In the genomic region with DNA sequence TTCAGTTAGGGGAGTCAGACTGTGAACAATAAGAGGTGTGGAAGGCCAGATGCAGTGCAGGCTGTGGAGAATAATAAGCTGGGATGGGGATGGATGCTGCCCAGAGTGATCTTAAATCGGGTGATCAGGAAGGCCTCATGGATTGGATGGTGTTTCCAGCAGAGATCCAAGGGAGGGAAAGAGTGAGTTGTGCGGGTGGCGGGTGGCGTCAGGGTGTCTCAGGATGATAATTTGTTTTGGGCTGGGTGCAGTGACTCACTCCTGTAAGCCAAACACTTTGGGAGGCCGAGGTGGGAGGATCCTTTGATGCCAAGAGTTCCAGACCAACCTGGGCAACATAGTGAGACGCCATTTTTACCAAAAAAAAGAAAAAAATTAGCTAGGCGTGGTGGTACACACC, we compare ENCODE assay signal across 22 cellular contexts. TPM values are rescaled to one million over a fixed set of nuclear protein-coding genes. Genes with fewer than 3 reads are reported as not detected.
DNase-seq lines count a peak whose midpoint lies in the region; ATAC-seq, FAIRE-seq and TF ChIP-seq lines count a peak whose summit lies in the region.
"Had no signal": no experiment of that assay in that cellular context is flagged by ENCODE, and none has a peak within 500 bp of the region (broad histone marks: within the 10 kb centered on the region; RNA-seq: fewer than 3 reads in every experiment).

No MANE protein-coding gene starts in this region.

- no peak overlapping the region for H3K9ac ChIP-seq in endothelial cell of umbilical vein (replicated peaks; ENCODE audit: extremely low read depth, insufficient read depth, low read length)

- no peak overlapping the region for H2AFZ ChIP-seq in endothelial cell of umbilical vein (ENCODE audit: low read depth, low read length)
- H2AFZ ChIP-seq: hepatocyte had no signal

- no peaks in the 10 kb centered on the region for H3K79me2 ChIP-seq in endothelial cell of umbilical vein (ENCODE audit: control insufficient read depth, insufficient read depth, low read length)

- CTCF ChIA-PET in CD8-positive, alpha-beta T cell (lab: Charles Lee): interaction anchor here (1.3 kb wide), 1 partner anchor 15 kb away, joined by 3 read pairs; no protein-coding TSS in a partner anchor
- CTCF ChIA-PET in endothelial cell of umbilical vein (lab: Charles Lee): interaction anchor here (1.2 kb wide), 1 partner anchor 18 kb away, joined by 5 read pairs; no protein-coding TSS in a partner anchor

- H3K27me3 ChIP-seq in CD8-positive, alpha-beta T cell (ENCODE audit: insufficient read depth, low read length): no peaks in the 10 kb centered on the region
- H3K27me3 ChIP-seq in endothelial cell of umbilical vein (ENCODE audit: control insufficient read depth in 2 of 2, insufficient read depth in 2 of 2, low read length in 2 of 2): no peaks in the 10 kb centered on the region
- no peaks in the 10 kb centered on the region for H3K27me3 ChIP-seq in pancreas
- H3K27me3 ChIP-seq: BE2C, hepatocyte had no signal

- FAIRE-seq in endothelial cell of umbilical vein (lab: Jason Lieb, UNC): peak; percentile 35
- no peak for FAIRE-seq in pancreas (lab: Jason Lieb, UNC)
- FAIRE-seq: islet of Langerhans had no signal

- no peak overlapping the region for H3K4me2 ChIP-seq in endothelial cell of umbilical vein (ENCODE audit: insufficient read depth, low read length)
- H3K4me2 ChIP-seq: hepatocyte had no signal

- H3K9me3 ChIP-seq in CD8-positive, alpha-beta T cell (ENCODE audit: low read length): no peaks in the 10 kb centered on the region
- H3K9me3 ChIP-seq in endothelial cell of umbilical vein (replicated peaks; ENCODE audit: control insufficient read depth, insufficient read depth, low read length) (no peaks in the 10 kb centered on the region), pancreas (no peaks in the 10 kb centered on the region)
- H3K9me3 ChIP-seq: BE2C, psoas muscle had no signal

- intact Hi-C loops in CD8-positive, alpha-beta T cell (cut with DNase I, micrococcal nuclease): loop anchor here in 1 of 2 experiments (1.0 kb wide), 1 partner anchor 7 kb away; a partner anchor contains a TSS
- intact Hi-C loops in endothelial cell of umbilical vein (cut with micrococcal nuclease) (no loop called here), pancreas (cut with DNase I) (no loop called here)

- ATAC-seq in CD8-positive, alpha-beta T cell: no peak
- ATAC-seq in activated T-cell treated with anti-CD3 and anti-CD28 coated beads, Interleukin-2, amount 50 U/mL, for 4 hours: no peak
- ATAC-seq in pancreas: no peak
- ATAC-seq: psoas muscle had no signal

- peaks cover 55% of the 10 kb centered on the region for H3K4me1 Mint-ChIP-seq in T-helper 1 cell treated with Interleukin-12 subunit alpha and Interleukin-12 subunit beta and Interleukin-4 antibody, amounts not matched to agents 30 μg/mL and 1 μg/mL, for 36 hours (ENCODE audit: low read depth)
- peaks cover 65% of the 10 kb centered on the region for H3K4me1 Mint-ChIP-seq in CD8-positive, alpha-beta T cell (ENCODE audit: low read depth)
- peaks cover 64% of the 10 kb centered on the region for H3K4me1 Mint-ChIP-seq in activated T-cell treated with anti-CD3 and anti-CD28 coated beads, Interleukin-2, amount 50 U/mL, for 4 hours (ENCODE audit: low read depth)
- H3K4me1 Mint-ChIP-seq: nephron had no signal

- WGBS in pancreas, 2 donors: 94 to 96% methylated on average over 7 of the region's 7 CpGs

- no peaks in the 10 kb centered on the region for H3K9me1 ChIP-seq in endothelial cell of umbilical vein (replicated peaks; ENCODE audit: control insufficient read depth, extremely low read depth, insufficient read depth, low read length)

- no peak for DNase-seq in T-helper 1 cell
- DNase-seq in CD8-positive, alpha-beta T cell: peak in 1 of 7 experiments; percentile 28
- DNase-seq in activated T-cell treated with anti-CD3 and anti-CD28 coated beads, Interleukin-2, amount 50 U/mL, for 4 hours: no peak
- no peak for DNase-seq in endothelial cell of umbilical vein (ENCODE audit: low read depth, low spot score)
- DNase-seq in KG1 (lab: John Stamatoyannopoulos, UW): no peak
- DNase-seq in pancreas: no peak
- no peak for DNase-seq in putamen (ENCODE audit: low spot score)
- DNase-seq: activated B cell treated with CpG ODN at 0.5 μM for 24 hours, BE2C, DMS 273 treated with DMSO at 0.1 percent for 48 hours, GDM1, NCI-H1417, NCI-H526, psoas muscle, Right ventricle myocardium superior had no signal

- peaks cover 65% of the 10 kb centered on the region for H3K4me1 ChIP-seq in CD8-positive, alpha-beta T cell (ENCODE audit: insufficient read depth, low read length)
- H3K4me1 ChIP-seq in endothelial cell of umbilical vein (ENCODE audit: control insufficient read depth, extremely low read depth, insufficient read depth, low read length) (no peaks in the 10 kb centered on the region), pancreas (no peaks in the 10 kb centered on the region)
- H3K4me1 ChIP-seq: BE2C, psoas muscle had no signal

- dilution Hi-C loops in endothelial cell of umbilical vein (cut with MboI; ENCODE audit: extremely low pct_ligation_motif_present, low sequenced_read_pairs): no loop called here

- no peak for TF ChIP-seq CTCF in CD8-positive, alpha-beta T cell (IDR thresholded peaks at IDR 0.05)
- no peak for TF ChIP-seq CTCF in endothelial cell of umbilical vein (IDR thresholded peaks at IDR 0.05; ENCODE audit: extremely low read depth in 1 of 2, insufficient read depth in 1 of 2, low read depth in 1 of 2, low read length in 2 of 2)
- TF ChIP-seq CTCF in pancreas (IDR thresholded peaks at IDR 0.05): no peak

- peaks cover 49% of the 10 kb centered on the region for H3K36me3 Mint-ChIP-seq in T-helper 1 cell treated with Interleukin-12 subunit alpha and Interleukin-12 subunit beta and Interleukin-4 antibody, amounts not matched to agents 30 μg/mL and 1 μg/mL, for 36 hours (ENCODE audit: low read depth)
- peaks cover 58% of the 10 kb centered on the region for H3K36me3 Mint-ChIP-seq in CD8-positive, alpha-beta T cell
- peaks cover 32% of the 10 kb centered on the region for H3K36me3 Mint-ChIP-seq in activated T-cell treated with anti-CD3 and anti-CD28 coated beads, Interleukin-2, amount 50 U/mL, for 4 hours (ENCODE audit: insufficient read depth)

- peak overlapping the region; percentile 31 for H3K27ac ChIP-seq in CD8-positive, alpha-beta T cell (ENCODE audit: low read depth, low read length)
- H3K27ac ChIP-seq in endothelial cell of umbilical vein (ENCODE audit: insufficient read depth, low read depth, low read length): no peak overlapping the region
- H3K27ac ChIP-seq in pancreas: no peak overlapping the region
- H3K27ac ChIP-seq: 22Rv1, hepatocyte, psoas muscle had no signal

- no peaks in the 10 kb centered on the region for H4K20me1 ChIP-seq in endothelial cell of umbilical vein (replicated peaks; ENCODE audit: control insufficient read depth, extremely low read depth, insufficient read depth, low read length)

- peak overlapping the region; percentile 76 for H3K27ac Mint-ChIP-seq in T-helper 1 cell treated with Interleukin-12 subunit alpha and Interleukin-12 subunit beta and Interleukin-4 antibody, amounts not matched to agents 30 μg/mL and 1 μg/mL, for 36 hours
- peak overlapping the region; percentile 93 for H3K27ac Mint-ChIP-seq in CD8-positive, alpha-beta T cell
- H3K27ac Mint-ChIP-seq: activated B cell treated with CpG ODN at 0.5 μM for 24 hours, nephron had no signal

- no peaks in the 10 kb centered on the region for H3K27me3 Mint-ChIP-seq in T-helper 1 cell treated with Interleukin-12 subunit alpha and Interleukin-12 subunit beta and Interleukin-4 antibody, amounts not matched to agents 30 μg/mL and 1 μg/mL, for 36 hours (ENCODE audit: low read depth)
- H3K27me3 Mint-ChIP-seq in CD8-positive, alpha-beta T cell (ENCODE audit: low read depth): no peaks in the 10 kb centered on the region
- no peaks in the 10 kb centered on the region for H3K27me3 Mint-ChIP-seq in activated T-cell treated with anti-CD3 and anti-CD28 coated beads, Interleukin-2, amount 50 U/mL, for 4 hours (ENCODE audit: low read depth)
- H3K27me3 Mint-ChIP-seq: activated B cell treated with CpG ODN at 0.5 μM for 24 hours had no signal

- no peak overlapping the region for H3K4me3 ChIP-seq in CD8-positive, alpha-beta T cell (ENCODE audit: low read depth, low read length)
- no peak overlapping the region for H3K4me3 ChIP-seq in endothelial cell of umbilical vein (replicated peaks in 1 of 3; ENCODE audit: insufficient read depth in 1 of 3, low read depth in 1 of 3, low read length in 3 of 3)
- H3K4me3 ChIP-seq in pancreas: no peak overlapping the region
- H3K4me3 ChIP-seq: hepatocyte, psoas muscle had no signal

- BruUV-seq in endothelial cell of umbilical vein (replicated peaks; lab: Mats Ljungman, UMichigan): no TSS peak

- no peak for TF ChIP-seq POLR2A in endothelial cell of umbilical vein (IDR thresholded peaks at IDR 0.05; ENCODE audit: low read depth, low read length)

- POLR2A ChIA-PET in CD8-positive, alpha-beta T cell (lab: Charles Lee): no interaction called here
- POLR2A ChIA-PET in endothelial cell of umbilical vein (lab: Charles Lee): no interaction called here

- H3K4me3 Mint-ChIP-seq in T-helper 1 cell treated with Interleukin-12 subunit alpha and Interleukin-12 subunit beta and Interleukin-4 antibody, amounts not matched to agents 30 μg/mL and 1 μg/mL, for 36 hours: peak overlapping the region; percentile 59
- H3K4me3 Mint-ChIP-seq in CD8-positive, alpha-beta T cell: peak overlapping the region; percentile 57
- peak overlapping the region; percentile 4 for H3K4me3 Mint-ChIP-seq in activated T-cell treated with anti-CD3 and anti-CD28 coated beads, Interleukin-2, amount 50 U/mL, for 4 hours
- H3K4me3 Mint-ChIP-seq: activated B cell treated with CpG ODN at 0.5 μM for 24 hours, nephron had no signal

- peaks cover 3% of the 10 kb centered on the region for H3K36me3 ChIP-seq in CD8-positive, alpha-beta T cell (ENCODE audit: insufficient read depth, low read length)
- H3K36me3 ChIP-seq in endothelial cell of umbilical vein (ENCODE audit: control insufficient read depth in 2 of 2, extremely low read depth in 1 of 2, insufficient read depth in 2 of 2, low read length in 2 of 2): peaks cover 5 to 17% of the 10 kb centered on the region in 2 experiments
- H3K36me3 ChIP-seq in pancreas: peaks cover 0 to 39% (median 5%) of the 10 kb centered on the region in 3 donors

- no peaks in the 10 kb centered on the region for H3K9me3 Mint-ChIP-seq in T-helper 1 cell treated with Interleukin-12 subunit alpha and Interleukin-12 subunit beta and Interleukin-4 antibody, amounts not matched to agents 30 μg/mL and 1 μg/mL, for 36 hours
- no peaks in the 10 kb centered on the region for H3K9me3 Mint-ChIP-seq in CD8-positive, alpha-beta T cell
- H3K9me3 Mint-ChIP-seq in activated T-cell treated with anti-CD3 and anti-CD28 coated beads, Interleukin-2, amount 50 U/mL, for 4 hours: no peaks in the 10 kb centered on the region
- H3K9me3 Mint-ChIP-seq: activated B cell treated with CpG ODN at 0.5 μM for 24 hours, nephron had no signal

RNA-seq across cellular contexts. Expression of a gene that starts 7.9 kb away (rescaled TPM):
- 1 to 10 TPM; 5.6 to 6.0 TPM for total RNA-seq in CD8-positive, alpha-beta T cell
- 10 to 100 TPM; 12.0 to 15.0 (median 14.8) TPM for total RNA-seq in activated T-cell treated with anti-CD3 and anti-CD28 coated beads, Interleukin-2, amount 50 U/mL, for 4 hours
- total RNA-seq in endothelial cell of umbilical vein: 16.5 and 17.2 TPM in 2 replicates
- 3.5 and 5.8 TPM in 2 replicates for polyA plus RNA-seq in endothelial cell of umbilical vein
- polyA plus RNA-seq in endothelial cell of umbilical vein (2011; cell fraction: cytosol; rRNA removed): 9.7 and 13.1 TPM in 2 replicates
- 17.8 and 20.0 TPM in 2 replicates for polyA plus RNA-seq in endothelial cell of umbilical vein (2011; cell fraction: nucleus; rRNA removed)
- polyA plus RNA-seq in endothelial cell of umbilical vein (2012): 12.0 and 12.5 TPM in 2 replicates
- 11.2 and 12.8 TPM in 2 replicates for polyA minus RNA-seq in endothelial cell of umbilical vein
- 9.1 TPM for polyA minus RNA-seq in endothelial cell of umbilical vein (2011; cell fraction: cytosol; rRNA and poly(A)+ RNA removed)
- polyA minus RNA-seq in endothelial cell of umbilical vein (2011; cell fraction: nucleus; rRNA and poly(A)+ RNA removed): 8.8 and 9.3 TPM in 2 replicates
- total RNA-seq in pancreas: 10 to 100 TPM in 5 of 6 donors, 1 to 10 TPM in 1; 9.9 to 19.1 (median 11.0) TPM
- 1 to 10 TPM; 6.8 to 6.9 TPM for polyA plus RNA-seq in pancreas

RNA-seq across cellular contexts. Expression of a gene that starts 13.4 kb away (rescaled TPM):
- not detected for total RNA-seq in CD8-positive, alpha-beta T cell
- not detected for total RNA-seq in activated T-cell treated with anti-CD3 and anti-CD28 coated beads, Interleukin-2, amount 50 U/mL, for 4 hours
- total RNA-seq in endothelial cell of umbilical vein (not detected in 2 replicates), pancreas (not detected)
- polyA plus RNA-seq in endothelial cell of umbilical vein (not detected in 2 replicates), pancreas (not detected)
- not detected in 2 replicates for polyA plus RNA-seq in endothelial cell of umbilical vein (2011; cell fraction: cytosol; rRNA removed)
- polyA plus RNA-seq in endothelial cell of umbilical vein (2011; cell fraction: nucleus; rRNA removed): not detected in 2 replicates
- polyA plus RNA-seq in endothelial cell of umbilical vein (2012): not detected in 2 replicates
- polyA minus RNA-seq in endothelial cell of umbilical vein: not detected in 2 replicates
- not detected for polyA minus RNA-seq in endothelial cell of umbilical vein (2011; cell fraction: cytosol; rRNA and poly(A)+ RNA removed)
- not detected in 2 replicates for polyA minus RNA-seq in endothelial cell of umbilical vein (2011; cell fraction: nucleus; rRNA and poly(A)+ RNA removed)
- total RNA-seq: activated B cell treated with CpG ODN at 0.5 μM for 24 hours; hepatocyte; psoas muscle; Right ventricle myocardium superior; T-helper 2 cell treated with Interferon-gamma antibody and Interleukin-4, amounts not matched to agents 100 ng/mL and 5 ng/mL, for 36 hours had no signal
- polyA plus RNA-seq: hepatocyte, psoas muscle, thymus had no signal

Comparison
In these comparisons a context has a peak if more than half of its experiments do, and no peak if none do; other contexts are left out.
1. H3K4me3 Mint-ChIP-seq: peak in every context shown above with its lines; median percentile 59 in T-helper 1 cell treated with Interleukin-12 subunit alpha and Interleukin-12 subunit beta and Interleukin-4 antibody, amounts not matched to agents 30 μg/mL and 1 μg/mL, for 36 hours; 57 in CD8-positive, alpha-beta T cell; 4 in activated T-cell treated with anti-CD3 and anti-CD28 coated beads, Interleukin-2, amount 50 U/mL, for 4 hours.